ENCODE assay signal across 9 cellular contexts in genomic region chr2:219248845-219249202, GRCh38. TPM values are rescaled to one million over a fixed set of nuclear protein-coding genes. Genes with fewer than 3 reads are reported as not detected.
DNase-seq lines count a peak whose midpoint lies in the region; ATAC-seq, FAIRE-seq and TF ChIP-seq lines count a peak whose summit lies in the region.
"Had no signal": no experiment of that assay in that cellular context is flagged by ENCODE, and none has a peak within 500 bp of the region (broad histone marks: within the 10 kb centered on the region; RNA-seq: fewer than 3 reads in every experiment).

No MANE protein-coding gene starts in this region.

- H3K27me3 Mint-ChIP-seq in Caco-2 (ENCODE audit: insufficient read depth, unreplicated experiment): no peaks in the 10 kb centered on the region

- H3K4me1 Mint-ChIP-seq in Caco-2 (ENCODE audit: low read depth, unreplicated experiment): peaks cover 30% of the 10 kb centered on the region

- no peak overlapping the region for H2AFZ ChIP-seq in endothelial cell of umbilical vein (ENCODE audit: low read depth, low read length)

- no peaks in the 10 kb centered on the region for H3K27me3 ChIP-seq in Caco-2 (replicated peaks; ENCODE audit: control insufficient read depth, insufficient read depth, low read length)
- H3K27me3 ChIP-seq in Peyer's patch: no peaks in the 10 kb centered on the region
- no peaks in the 10 kb centered on the region for H3K27me3 ChIP-seq in endothelial cell of umbilical vein (ENCODE audit: control insufficient read depth in 2 of 2, insufficient read depth in 2 of 2, low read length in 2 of 2)
- no peaks in the 10 kb centered on the region for H3K27me3 ChIP-seq in psoas muscle (ENCODE audit: insufficient read depth in 3 of 3, low read length in 2 of 3)

- POLR2A ChIA-PET in Caco-2 (lab: Charles Lee) (interaction anchor here (0.6 to 1.5 kb wide), 10 partner anchors 18 to 250 kb away, joined by 3 to 12 read pairs (median 6); partner anchors contain the start of genes ABCB6, CNPPD1, DNAJB2 and DNPEP), endothelial cell of umbilical vein (lab: Charles Lee) (interaction anchor here (1.0 to 1.5 kb wide), 5 partner anchors 19 to 72 kb away, joined by 3 to 7 read pairs (median 3); partner anchors contain the start of genes ANKZF1, ATG9A and CNPPD1)

- H3K27ac ChIP-seq in Peyer's patch: peak overlapping the region; percentile 91 to 98 (median 92)
- peak overlapping the region; percentile 75 for H3K27ac ChIP-seq in endothelial cell of umbilical vein (ENCODE audit: insufficient read depth, low read depth, low read length)
- peak overlapping the region; percentile 94 for H3K27ac ChIP-seq in psoas muscle

- ATAC-seq in psoas muscle: no peak
- no peak for ATAC-seq in GM18511 (IDR thresholded peaks at IDR 0.05; ENCODE audit: unreplicated experiment)

- H3K27ac Mint-ChIP-seq in Caco-2 (ENCODE audit: unreplicated experiment): peak overlapping the region; percentile 55

- peaks cover 15% of the 10 kb centered on the region for H3K79me2 ChIP-seq in endothelial cell of umbilical vein (ENCODE audit: control insufficient read depth, insufficient read depth, low read length)

- TF ChIP-seq CTCF in Caco-2 (IDR thresholded peaks at IDR 0.05; ENCODE audit: insufficient read depth in 1 of 2, low read depth in 1 of 2, low read length in 1 of 2, severe bottlenecking in 1 of 2, unreplicated experiment in 1 of 2): no peak
- TF ChIP-seq CTCF in Peyer's patch (IDR thresholded peaks at IDR 0.05): no peak
- no peak for TF ChIP-seq CTCF in endothelial cell of umbilical vein (IDR thresholded peaks at IDR 0.05; ENCODE audit: extremely low read depth in 1 of 2, insufficient read depth in 1 of 2, low read depth in 1 of 2, low read length in 2 of 2)
- no peak for TF ChIP-seq CTCF in psoas muscle (IDR thresholded peaks at IDR 0.05)

- no peak for DNase-seq in Caco-2
- DNase-seq in Peyer's patch: no peak
- no peak for DNase-seq in endothelial cell of umbilical vein (ENCODE audit: low read depth, low spot score)
- DNase-seq in psoas muscle: no peak
- DNase-seq in posterior cingulate gyrus: no peak
- DNase-seq in iPS-NIHi11 (ENCODE audit: low spot score): no peak
- no peak for DNase-seq in amniotic stem cell (lab: John Stamatoyannopoulos, UW)

- intact Hi-C loops in Caco-2 (cut with micrococcal nuclease; ENCODE audit: unreplicated experiment) (loop anchor here (1.0 to 2.0 kb wide), 5 partner anchors 20 to 89 kb away; partner anchors contain the start of genes ABCB6, ANKZF1, ATG9A and DNAJB2), endothelial cell of umbilical vein (cut with micrococcal nuclease) (loop anchor here (1.0 kb wide), 2 partner anchors 20 to 30 kb away; partner anchors contain the start of genes ANKZF1, ATG9A and DNAJB2), psoas muscle (cut with DNase I) (loop anchor here in 1 of 2 donors (10.0 kb wide), 1 partner anchor 46 kb away; no protein-coding TSS in a partner anchor), posterior cingulate gyrus (cut with DNase I) (no loop called here)

- H4K20me1 ChIP-seq in endothelial cell of umbilical vein (replicated peaks; ENCODE audit: control insufficient read depth, extremely low read depth, insufficient read depth, low read length): no peaks in the 10 kb centered on the region

- H3K4me3 ChIP-seq in Caco-2 (ENCODE audit: low read depth, low read length) (no peak overlapping the region), Peyer's patch (peak overlapping the region; percentile 14 to 38 (median 33)), endothelial cell of umbilical vein (replicated peaks in 1 of 3; ENCODE audit: insufficient read depth in 1 of 3, low read depth in 1 of 3, low read length in 3 of 3) (no peak overlapping the region), psoas muscle (peak overlapping the region; percentile 75)

- WGBS in psoas muscle, 3 donors: 52 to 69% (median 57%) methylated on average over 2 of the region's 2 CpGs

- no peaks in the 10 kb centered on the region; the same call in 1 of the 2 replicates for H3K36me3 ChIP-seq in Caco-2 (ENCODE audit: control insufficient read depth, insufficient read depth, low read length)
- peaks cover 0 to 13% (median 0%) of the 10 kb centered on the region in 3 donors for H3K36me3 ChIP-seq in Peyer's patch
- peaks cover 2% of the 10 kb centered on the region in 2 experiments for H3K36me3 ChIP-seq in endothelial cell of umbilical vein (ENCODE audit: control insufficient read depth in 2 of 2, extremely low read depth in 1 of 2, insufficient read depth in 2 of 2, low read length in 2 of 2)
- H3K36me3 ChIP-seq in psoas muscle (ENCODE audit: insufficient read depth in 1 of 2, low read depth in 1 of 2): peaks cover 0 to 55% of the 10 kb centered on the region in 2 donors

- H3K9me3 ChIP-seq in Caco-2 (no peaks in the 10 kb centered on the region), Peyer's patch (no peaks in the 10 kb centered on the region), endothelial cell of umbilical vein (replicated peaks; ENCODE audit: control insufficient read depth, insufficient read depth, low read length) (no peaks in the 10 kb centered on the region), psoas muscle (no peaks in the 10 kb centered on the region)

- CTCF ChIA-PET in Caco-2 (lab: Charles Lee): interaction anchor here (0.6 to 2.6 kb wide), 11 partner anchors 9 to 258 kb away, joined by 3 to 25 read pairs (median 4); partner anchors contain the start of gene DNAJB2
- CTCF ChIA-PET in endothelial cell of umbilical vein (lab: Charles Lee): interaction anchor here (0.6 to 3.3 kb wide), 7 partner anchors 12 to 589 kb away, joined by 3 to 25 read pairs (median 4); partner anchors contain the start of genes BCS1L, CNPPD1, DNAJB2 and ZNF142

- peak overlapping the region; percentile 42 for H3K9ac ChIP-seq in endothelial cell of umbilical vein (replicated peaks; ENCODE audit: extremely low read depth, insufficient read depth, low read length)

- FAIRE-seq in endothelial cell of umbilical vein (lab: Jason Lieb, UNC): no peak

- H3K9me1 ChIP-seq in endothelial cell of umbilical vein (replicated peaks; ENCODE audit: control insufficient read depth, extremely low read depth, insufficient read depth, low read length): no peaks in the 10 kb centered on the region

- no peaks in the 10 kb centered on the region for H3K9me3 Mint-ChIP-seq in Caco-2 (ENCODE audit: unreplicated experiment)

- dilution Hi-C loops in endothelial cell of umbilical vein (cut with MboI; ENCODE audit: extremely low pct_ligation_motif_present, low sequenced_read_pairs): no loop called here

- peak overlapping the region; percentile 27 for H3K4me2 ChIP-seq in endothelial cell of umbilical vein (ENCODE audit: insufficient read depth, low read length)

- H3K4me3 Mint-ChIP-seq in Caco-2 (ENCODE audit: unreplicated experiment): peak overlapping the region; percentile 20

- BruUV-seq in Caco-2 (replicated peaks; lab: Mats Ljungman, UMichigan): no TSS peak
- BruUV-seq in endothelial cell of umbilical vein (replicated peaks; lab: Mats Ljungman, UMichigan): no TSS peak

- H3K4me1 ChIP-seq in Caco-2: peaks cover 39% of the 10 kb centered on the region
- H3K4me1 ChIP-seq in Peyer's patch: peaks cover 7 to 85% (median 54%) of the 10 kb centered on the region in 4 donors
- peaks cover 46% of the 10 kb centered on the region for H3K4me1 ChIP-seq in endothelial cell of umbilical vein (ENCODE audit: control insufficient read depth, extremely low read depth, insufficient read depth, low read length)
- peaks cover 59% of the 10 kb centered on the region for H3K4me1 ChIP-seq in psoas muscle

- TF ChIP-seq POLR2A in Peyer's patch (IDR thresholded peaks at IDR 0.05): no peak
- TF ChIP-seq POLR2A in endothelial cell of umbilical vein (IDR thresholded peaks at IDR 0.05; ENCODE audit: low read depth, low read length): no peak

- peaks cover 18% of the 10 kb centered on the region for H3K36me3 Mint-ChIP-seq in Caco-2 (ENCODE audit: insufficient read depth, unreplicated experiment)

RNA-seq across cellular contexts. Expression of gene STK16, which starts 3.5 kb away (rescaled TPM):
- total RNA-seq in Caco-2 (2022) (26.1 and 26.6 TPM in 2 replicates), Peyer's patch (10 to 100 TPM; 19.4 to 27.1 (median 24.3) TPM), endothelial cell of umbilical vein (18.8 and 21.1 TPM in 2 replicates), psoas muscle (10 to 100 TPM; 11.6 to 16.7 (median 14.3) TPM)
- polyA plus RNA-seq in endothelial cell of umbilical vein (61.3 and 63.2 TPM in 2 replicates), psoas muscle (10 to 100 TPM; 15.8 to 38.5 (median 29.7) TPM)
- polyA plus RNA-seq in endothelial cell of umbilical vein (2011; cell fraction: cytosol; rRNA removed): 40.9 and 45.9 TPM in 2 replicates
- 40.4 and 43.8 TPM in 2 replicates for polyA plus RNA-seq in endothelial cell of umbilical vein (2011; cell fraction: nucleus; rRNA removed)
- 21.1 and 32.4 TPM in 2 replicates for polyA plus RNA-seq in endothelial cell of umbilical vein (2012)
- 37.4 and 43.2 TPM in 2 replicates for polyA minus RNA-seq in endothelial cell of umbilical vein
- 13.6 TPM for polyA minus RNA-seq in endothelial cell of umbilical vein (2011; cell fraction: cytosol; rRNA and poly(A)+ RNA removed)
- polyA minus RNA-seq in endothelial cell of umbilical vein (2011; cell fraction: nucleus; rRNA and poly(A)+ RNA removed): 27.8 and 28.3 TPM in 2 replicates

RNA-seq across cellular contexts. Expression of gene GLB1L, which starts 3.6 kb away (rescaled TPM):
- total RNA-seq in Caco-2 (2022): 3.3 and 4.3 TPM in 2 replicates
- total RNA-seq in Peyer's patch: 1 to 10 TPM in 3 of 4 donors, not detected in 1; 2.7 to 9.5 (median 7.0) TPM
- 9.2 and 9.5 TPM in 2 replicates for total RNA-seq in endothelial cell of umbilical vein
- polyA plus RNA-seq in endothelial cell of umbilical vein: 11.9 and 13.6 TPM in 2 replicates
- polyA plus RNA-seq in endothelial cell of umbilical vein (2011; cell fraction: cytosol; rRNA removed): 9.2 and 10.7 TPM in 2 replicates
- polyA plus RNA-seq in endothelial cell of umbilical vein (2011; cell fraction: nucleus; rRNA removed): 15.2 and 18.4 TPM in 2 replicates
- 9.4 and 17.0 TPM in 2 replicates for polyA plus RNA-seq in endothelial cell of umbilical vein (2012)
- polyA minus RNA-seq in endothelial cell of umbilical vein: 17.0 and 21.3 TPM in 2 replicates
- 3.9 TPM for polyA minus RNA-seq in endothelial cell of umbilical vein (2011; cell fraction: cytosol; rRNA and poly(A)+ RNA removed)
- 6.2 and 7.7 TPM in 2 replicates for polyA minus RNA-seq in endothelial cell of umbilical vein (2011; cell fraction: nucleus; rRNA and poly(A)+ RNA removed)
- 1 to 10 TPM in 1 of 4 donors, under 1 TPM in 3; 0.59 to 1.6 (median 0.92) TPM for total RNA-seq in psoas muscle
- 1 to 10 TPM in 1 of 3 donors, under 1 TPM in 2; 0.55 to 3.7 (median 0.82) TPM for polyA plus RNA-seq in psoas muscle

RNA-seq across cellular contexts. Expression of gene TUBA4B, which starts 4.2 kb away (rescaled TPM):
- not detected in 2 replicates for total RNA-seq in Caco-2 (2022)
- not detected for total RNA-seq in Peyer's patch
- not detected in 2 replicates for total RNA-seq in endothelial cell of umbilical vein
- polyA plus RNA-seq in endothelial cell of umbilical vein: not detected in 2 replicates
- not detected in 2 replicates for polyA plus RNA-seq in endothelial cell of umbilical vein (2011; cell fraction: cytosol; rRNA removed)
- not detected in 2 replicates for polyA plus RNA-seq in endothelial cell of umbilical vein (2011; cell fraction: nucleus; rRNA removed)
- polyA plus RNA-seq in endothelial cell of umbilical vein (2012): not detected in 2 replicates
- polyA minus RNA-seq in endothelial cell of umbilical vein: not detected in 2 replicates
- not detected for polyA minus RNA-seq in endothelial cell of umbilical vein (2011; cell fraction: cytosol; rRNA and poly(A)+ RNA removed)
- polyA minus RNA-seq in endothelial cell of umbilical vein (2011; cell fraction: nucleus; rRNA and poly(A)+ RNA removed): not detected in 2 replicates
- not detected for total RNA-seq in psoas muscle
- polyA plus RNA-seq in psoas muscle: under 1 TPM in 1 of 3 donors, not detected in 2; 0.06 TPM
- total RNA-seq: ureter had no signal

RNA-seq across cellular contexts. Expression of gene TUBA4A, which starts 4.9 kb away (rescaled TPM):
- 14.9 and 15.6 TPM in 2 replicates for total RNA-seq in Caco-2 (2022)
- total RNA-seq in Peyer's patch: 100 to 1,000 TPM in 3 of 4 donors, 10 to 100 TPM in 1; 49.5 to 137 (median 129) TPM
- total RNA-seq in endothelial cell of umbilical vein: 10.7 and 16.5 TPM in 2 replicates
- 24.8 and 29.4 TPM in 2 replicates for polyA plus RNA-seq in endothelial cell of umbilical vein
- 15.2 and 17.9 TPM in 2 replicates for polyA plus RNA-seq in endothelial cell of umbilical vein (2011; cell fraction: cytosol; rRNA removed)
- polyA plus RNA-seq in endothelial cell of umbilical vein (2011; cell fraction: nucleus; rRNA removed): 20.2 and 22.9 TPM in 2 replicates
- 6.8 and 13.8 TPM in 2 replicates for polyA plus RNA-seq in endothelial cell of umbilical vein (2012)
- polyA minus RNA-seq in endothelial cell of umbilical vein: 10.0 and 10.5 TPM in 2 replicates
- polyA minus RNA-seq in endothelial cell of umbilical vein (2011; cell fraction: cytosol; rRNA and poly(A)+ RNA removed): 31.2 TPM
- polyA minus RNA-seq in endothelial cell of umbilical vein (2011; cell fraction: nucleus; rRNA and poly(A)+ RNA removed): 1.6 and 3.9 TPM in 2 replicates
- total RNA-seq in psoas muscle: 100 to 1,000 TPM; 522 to 707 (median 613) TPM
- polyA plus RNA-seq in psoas muscle: 100 to 1,000 TPM; 291 to 618 (median 508) TPM

RNA-seq across cellular contexts. Expression of gene ANKZF1, which starts 19.2 kb away (rescaled TPM):
- total RNA-seq in Caco-2 (2022) (50.7 and 51.5 TPM in 2 replicates), Peyer's patch (100 to 1,000 TPM in 3 of 4 donors, 10 to 100 TPM in 1; 79.9 to 338 (median 164) TPM), endothelial cell of umbilical vein (34.0 and 36.2 TPM in 2 replicates), psoas muscle (10 to 100 TPM in 3 of 4 donors, 1 to 10 TPM in 1; 9.3 to 29.4 (median 15.2) TPM)
- polyA plus RNA-seq in endothelial cell of umbilical vein (23.4 and 26.5 TPM in 2 replicates), psoas muscle (10 to 100 TPM in 2 of 3 donors, 1 to 10 TPM in 1; 8.7 to 27.8 (median 14.9) TPM)
- 9.5 and 11.3 TPM in 2 replicates for polyA plus RNA-seq in endothelial cell of umbilical vein (2011; cell fraction: cytosol; rRNA removed)
- polyA plus RNA-seq in endothelial cell of umbilical vein (2011; cell fraction: nucleus; rRNA removed): 247 and 254 TPM in 2 replicates
- polyA plus RNA-seq in endothelial cell of umbilical vein (2012): 17.9 and 20.6 TPM in 2 replicates
- polyA minus RNA-seq in endothelial cell of umbilical vein: 24.7 and 30.2 TPM in 2 replicates
- 13.5 TPM for polyA minus RNA-seq in endothelial cell of umbilical vein (2011; cell fraction: cytosol; rRNA and poly(A)+ RNA removed)
- polyA minus RNA-seq in endothelial cell of umbilical vein (2011; cell fraction: nucleus; rRNA and poly(A)+ RNA removed): 51.8 and 63.3 TPM in 2 replicates

Comparison
In these comparisons a context has a peak if more than half of its experiments do, and no peak if none do; other contexts are left out.
1. H3K4me3 ChIP-seq: peak in Peyer's patch (4 of 4) and psoas muscle (single experiment); none in Caco-2 (single experiment) and endothelial cell of umbilical vein (0 of 3).
2. Peak in every context shown above with its lines, with median percentiles within 50 percentile points of each other: H3K27ac ChIP-seq.